ENCODE assay signal across 8 cellular contexts in the genomic region with DNA sequence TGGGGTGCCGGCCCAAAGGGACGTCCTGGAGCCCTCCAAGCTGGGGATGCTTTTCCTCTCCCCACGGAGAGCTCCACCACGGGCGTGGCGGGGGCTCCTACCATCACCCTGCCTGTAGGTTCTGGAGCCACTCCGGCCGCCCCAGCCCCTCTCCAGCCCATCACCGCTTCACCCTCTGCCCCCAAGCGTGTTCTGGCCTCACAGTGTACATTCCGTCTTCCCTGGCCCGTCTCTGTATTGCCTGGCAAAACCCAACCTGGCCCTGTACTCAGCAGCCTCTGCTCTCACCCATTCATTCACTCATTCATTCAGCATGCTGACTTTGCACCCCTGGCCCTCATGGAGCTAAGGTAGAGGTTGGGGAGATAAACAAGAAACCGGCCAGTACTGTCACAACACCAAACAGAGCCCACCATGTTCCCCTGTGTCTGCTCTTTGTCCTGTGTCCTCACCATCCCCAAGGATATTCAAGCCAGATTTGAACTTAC. TPM values are rescaled to one million over a fixed set of nuclear protein-coding genes. Genes with fewer than 3 reads are reported as not detected.
DNase-seq lines count a peak whose midpoint lies in the region; ATAC-seq and TF ChIP-seq lines count a peak whose summit lies in the region.
"Had no signal": no experiment of that assay in that cellular context is flagged by ENCODE, and none has a peak within 500 bp of the region (broad histone marks: within the 10 kb centered on the region; RNA-seq: fewer than 3 reads in every experiment).

No MANE protein-coding gene starts in this region.

- H3K27ac Mint-ChIP-seq in activated CD4-positive, alpha-beta memory T cell treated with anti-CD3 and anti-CD28 coated beads, Interleukin-2, amount 10 ng/mL, durations not matched to agents 7 days and 5 days, result peak overlapping the region; percentile 69
- H3K27ac Mint-ChIP-seq in stimulated activated naive CD8-positive, alpha-beta T cell treated with anti-CD3 and anti-CD28 coated beads, Interleukin-15, amount 100 ng/mL, for 72 hours, result peak overlapping the region; percentile 13 to 88

- POLR2A ChIA-PET in activated CD4-positive, alpha-beta memory T cell treated with anti-CD3 and anti-CD28 coated beads, Interleukin-2, amount 10 ng/mL, durations not matched to agents 7 days and 5 days (lab: Charles Lee), result interaction anchor here (0.7 to 1.5 kb wide), 4 partner anchors 9 to 89 kb away, joined by 3 to 4 read pairs (median 3); a partner anchor contains a TSS

- H3K36me3 ChIP-seq in iPS-15b (ENCODE audit: control insufficient read depth, insufficient read depth, low read length), result peaks cover 11% of the 10 kb centered on the region

- H3K36me3 Mint-ChIP-seq in activated CD4-positive, alpha-beta memory T cell treated with anti-CD3 and anti-CD28 coated beads, Interleukin-2, amount 10 ng/mL, durations not matched to agents 7 days and 5 days (ENCODE audit: low read depth), result no peaks in the 10 kb centered on the region

- DNase-seq in HFF-Myc (ENCODE audit: extremely low read depth, low read depth) (no peak), NCI-H774 (lab: John Stamatoyannopoulos, UW) (no peak), HUDEP-2 (lab: John Stamatoyannopoulos, UW; ENCODE audit: unreplicated experiment in 76 of 76) (no peak)
- DNase-seq in activated CD4-positive, alpha-beta memory T cell treated with anti-CD3 and anti-CD28 coated beads, Interleukin-2, amount 10 ng/mL, durations not matched to agents 7 days and 5 days, result no peak
- DNase-seq in stimulated activated naive CD8-positive, alpha-beta T cell treated with anti-CD3 and anti-CD28 coated beads, Interleukin-15, amount 100 ng/mL, for 72 hours, result no peak
- DNase-seq in activated CD4-positive, CD25-positive, alpha-beta regulatory T cell (lab: John Stamatoyannopoulos, UW), result no peak

- no peak overlapping the region for H3K9ac ChIP-seq in iPS-15b (ENCODE audit: low read depth, low read length)

- no peaks in the 10 kb centered on the region for H3K9me3 Mint-ChIP-seq in activated CD4-positive, alpha-beta memory T cell treated with anti-CD3 and anti-CD28 coated beads, Interleukin-2, amount 10 ng/mL, durations not matched to agents 7 days and 5 days
- H3K9me3 Mint-ChIP-seq in stimulated activated naive CD8-positive, alpha-beta T cell treated with anti-CD3 and anti-CD28 coated beads, Interleukin-15, amount 100 ng/mL, for 72 hours, result no peaks in the 10 kb centered on the region

- H3K4me1 Mint-ChIP-seq in activated CD4-positive, alpha-beta memory T cell treated with anti-CD3 and anti-CD28 coated beads, Interleukin-2, amount 10 ng/mL, durations not matched to agents 7 days and 5 days, result peaks cover 6% of the 10 kb centered on the region
- peaks cover 16% of the 10 kb centered on the region for H3K4me1 Mint-ChIP-seq in stimulated activated naive CD8-positive, alpha-beta T cell treated with anti-CD3 and anti-CD28 coated beads, Interleukin-15, amount 100 ng/mL, for 72 hours

- no peaks in the 10 kb centered on the region for H3K27me3 Mint-ChIP-seq in activated CD4-positive, alpha-beta memory T cell treated with anti-CD3 and anti-CD28 coated beads, Interleukin-2, amount 10 ng/mL, durations not matched to agents 7 days and 5 days
- no peaks in the 10 kb centered on the region for H3K27me3 Mint-ChIP-seq in stimulated activated naive CD8-positive, alpha-beta T cell treated with anti-CD3 and anti-CD28 coated beads, Interleukin-15, amount 100 ng/mL, for 72 hours

- H3K9me3 ChIP-seq in iPS-15b (ENCODE audit: control insufficient read depth, insufficient read depth, low read length), result no peaks in the 10 kb centered on the region

- H3K4me3 ChIP-seq in HFF-Myc (replicated peaks; ENCODE audit: low read depth, low read length) (peak overlapping the region; percentile 56), iPS-15b (ENCODE audit: low read depth, low read length) (peak overlapping the region; percentile 52)

- no peak for ATAC-seq in stimulated activated naive CD8-positive, alpha-beta T cell treated with anti-CD3 and anti-CD28 coated beads, Interleukin-15, amount 100 ng/mL, for 72 hours

- H3K4me1 ChIP-seq in iPS-15b (ENCODE audit: control insufficient read depth, insufficient read depth, low read length), result peaks cover 6% of the 10 kb centered on the region

- CTCF ChIA-PET in activated CD4-positive, alpha-beta memory T cell treated with anti-CD3 and anti-CD28 coated beads, Interleukin-2, amount 10 ng/mL, durations not matched to agents 7 days and 5 days (lab: Charles Lee), result interaction anchor here (0.9 to 5.9 kb wide), 15 partner anchors 8 to 91 kb away, joined by 3 to 31 read pairs (median 5); a partner anchor contains a TSS

- no peak for TF ChIP-seq CTCF in HFF-Myc (IDR thresholded peaks at IDR 0.05; ENCODE audit: low read depth, low read length, missing control alignments)

- H3K27me3 ChIP-seq in iPS-15b (ENCODE audit: control insufficient read depth, insufficient read depth, low read length), result no peaks in the 10 kb centered on the region

- peak overlapping the region; percentile 78 for H3K4me3 Mint-ChIP-seq in activated CD4-positive, alpha-beta memory T cell treated with anti-CD3 and anti-CD28 coated beads, Interleukin-2, amount 10 ng/mL, durations not matched to agents 7 days and 5 days
- peak overlapping the region; percentile 79 to 83 for H3K4me3 Mint-ChIP-seq in stimulated activated naive CD8-positive, alpha-beta T cell treated with anti-CD3 and anti-CD28 coated beads, Interleukin-15, amount 100 ng/mL, for 72 hours

RNA-seq across cellular contexts. Expression of a gene that starts 20.3 kb away (rescaled TPM):
- 1 to 10 TPM; 8.2 to 8.9 TPM for total RNA-seq in activated CD4-positive, alpha-beta memory T cell treated with anti-CD3 and anti-CD28 coated beads, Interleukin-2, amount 10 ng/mL, durations not matched to agents 7 days and 5 days

RNA-seq across cellular contexts. Expression of a gene that starts 37.2 kb away (rescaled TPM):
- total RNA-seq in activated CD4-positive, alpha-beta memory T cell treated with anti-CD3 and anti-CD28 coated beads, Interleukin-2, amount 10 ng/mL, durations not matched to agents 7 days and 5 days, result not detected
- total RNA-seq: renal cortical epithelial cell had no signal

RNA-seq across cellular contexts. Expression of a gene that starts 47.0 kb away (rescaled TPM):
- 10 to 100 TPM; 94.0 to 95.6 TPM for total RNA-seq in activated CD4-positive, alpha-beta memory T cell treated with anti-CD3 and anti-CD28 coated beads, Interleukin-2, amount 10 ng/mL, durations not matched to agents 7 days and 5 days
